1 cellular context compared by ENCODE assay signal in genomic region chr12:123119808-123120207, GRCh38.
TF ChIP-seq lines count a peak whose summit lies in the region.

No MANE protein-coding gene starts in this region.

TF ChIP-seq in HepG2, 621 proteins besides CTCF, POLR2A, EP300 and RAD21 (continued from another document):
- TF ChIP-seq ZNF646 (CRISPR knock-in tag; IDR thresholded peaks at IDR 0.05) (no peak), TIGD3 (CRISPR knock-in tag; IDR thresholded peaks at IDR 0.05; ENCODE audit: borderline replicate concordance) (no peak), ZNF616 (CRISPR knock-in tag; IDR thresholded peaks at IDR 0.05; ENCODE audit: low read depth) (no peak)
- TF ChIP-seq, protein P1, sequence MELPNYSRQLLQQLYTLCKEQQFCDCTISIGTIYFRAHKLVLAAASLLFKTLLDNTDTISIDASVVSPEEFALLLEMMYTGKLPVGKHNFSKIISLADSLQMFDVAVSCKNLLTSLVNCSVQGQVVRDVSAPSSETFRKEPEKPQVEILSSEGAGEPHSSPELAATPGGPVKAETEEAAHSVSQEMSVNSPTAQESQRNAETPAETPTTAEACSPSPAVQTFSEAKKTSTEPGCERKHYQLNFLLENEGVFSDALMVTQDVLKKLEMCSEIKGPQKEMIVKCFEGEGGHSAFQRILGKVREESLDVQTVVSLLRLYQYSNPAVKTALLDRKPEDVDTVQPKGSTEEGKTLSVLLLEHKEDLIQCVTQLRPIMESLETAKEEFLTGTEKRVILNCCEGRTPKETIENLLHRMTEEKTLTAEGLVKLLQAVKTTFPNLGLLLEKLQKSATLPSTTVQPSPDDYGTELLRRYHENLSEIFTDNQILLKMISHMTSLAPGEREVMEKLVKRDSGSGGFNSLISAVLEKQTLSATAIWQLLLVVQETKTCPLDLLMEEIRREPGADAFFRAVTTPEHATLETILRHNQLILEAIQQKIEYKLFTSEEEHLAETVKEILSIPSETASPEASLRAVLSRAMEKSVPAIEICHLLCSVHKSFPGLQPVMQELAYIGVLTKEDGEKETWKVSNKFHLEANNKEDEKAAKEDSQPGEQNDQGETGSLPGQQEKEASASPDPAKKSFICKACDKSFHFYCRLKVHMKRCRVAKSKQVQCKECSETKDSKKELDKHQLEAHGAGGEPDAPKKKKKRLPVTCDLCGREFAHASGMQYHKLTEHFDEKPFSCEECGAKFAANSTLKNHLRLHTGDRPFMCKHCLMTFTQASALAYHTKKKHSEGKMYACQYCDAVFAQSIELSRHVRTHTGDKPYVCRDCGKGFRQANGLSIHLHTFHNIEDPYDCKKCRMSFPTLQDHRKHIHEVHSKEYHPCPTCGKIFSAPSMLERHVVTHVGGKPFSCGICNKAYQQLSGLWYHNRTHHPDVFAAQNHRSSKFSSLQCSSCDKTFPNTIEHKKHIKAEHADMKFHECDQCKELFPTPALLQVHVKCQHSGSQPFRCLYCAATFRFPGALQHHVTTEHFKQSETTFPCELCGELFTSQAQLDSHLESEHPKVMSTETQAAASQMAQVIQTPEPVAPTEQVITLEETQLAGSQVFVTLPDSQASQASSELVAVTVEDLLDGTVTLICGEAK (IDR thresholded peaks at IDR 0.05), result no peak
- TF ChIP-seq, protein P1 (CRISPR knock-in tag; IDR thresholded peaks at IDR 0.05), result no peak
